ENCODE assay signal across 8 cellular contexts in genomic region chr1:32933742-32934322, GRCh38. TPM values are rescaled to one million over a fixed set of nuclear protein-coding genes. Genes with fewer than 3 reads are reported as not detected.
DNase-seq lines count a peak whose midpoint lies in the region; ATAC-seq and TF ChIP-seq lines count a peak whose summit lies in the region.
"Had no signal": no experiment of that assay in that cellular context is flagged by ENCODE, and none has a peak within 500 bp of the region (broad histone marks: within the 10 kb centered on the region; RNA-seq: fewer than 3 reads in every experiment).

No MANE protein-coding gene starts in this region.

- intact Hi-C loops in left ventricle myocardium superior (cut with micrococcal nuclease): loop anchor here (10.0 kb wide), 1 partner anchor 121 kb away; no protein-coding TSS in a partner anchor

- DNase-seq in HT1080 (ENCODE audit: low read depth) (peak; percentile 83), left ventricle myocardium superior (no peak), hepatic stellate cell (ENCODE audit: low spot score) (no peak)
- no peak for DNase-seq in activated naive CD4-positive, alpha-beta T cell treated with Interleukin-2 at 50 U/mL for 16 hours

- H3K4me3 ChIP-seq in subcutaneous abdominal adipose tissue (ENCODE audit: low read depth in 1 of 5, low read length in 5 of 5): no peak overlapping the region
- H3K4me3 ChIP-seq: SJSA1 had no signal

- H3K36me3 ChIP-seq in subcutaneous abdominal adipose tissue (ENCODE audit: control insufficient read depth in 5 of 5, insufficient read depth in 5 of 5, low read length in 5 of 5): peaks cover 17 to 27% (median 25%) of the 10 kb centered on the region in 5 donors

- H3K9ac ChIP-seq in subcutaneous abdominal adipose tissue (ENCODE audit: low read length in 5 of 5): no peak overlapping the region

- H3K9me3 ChIP-seq in subcutaneous abdominal adipose tissue (ENCODE audit: control insufficient read depth in 5 of 5, low read length in 5 of 5): no peaks in the 10 kb centered on the region
- H3K9me3 ChIP-seq: SJSA1 had no signal

- TF ChIP-seq CTCF in VCaP (conservative IDR thresholded peaks at IDR 0.05): peak; percentile 53

- H3K27ac ChIP-seq in VCaP (peak overlapping the region; percentile 75), subcutaneous abdominal adipose tissue (ENCODE audit: low read depth, low read length) (peak overlapping the region; percentile 64)
- H3K27ac ChIP-seq: SJSA1 had no signal

- ATAC-seq in left ventricle myocardium superior (peak; percentile 63), esophagus mucosa (no peak)

- H3K27me3 ChIP-seq in subcutaneous abdominal adipose tissue (ENCODE audit: control insufficient read depth in 5 of 5, insufficient read depth in 4 of 5, low read length in 5 of 5): no peaks in the 10 kb centered on the region
- H3K27me3 ChIP-seq: SJSA1 had no signal

- H3K4me1 ChIP-seq in subcutaneous abdominal adipose tissue (ENCODE audit: control insufficient read depth in 5 of 5, insufficient read depth in 5 of 5, low read length in 5 of 5): peaks cover 0 to 14% (median 5%) of the 10 kb centered on the region in 5 donors

RNA-seq across cellular contexts. Expression of gene RNF19B, which starts 30.8 kb away (rescaled TPM):
- total RNA-seq in HT1080 (2014; rRNA removed; shearing (Covaris generic)): 21.2 and 27.0 TPM in 2 replicates
- 34.2 and 37.3 TPM in 2 replicates for polyA plus RNA-seq in HT1080 (2015; cell fraction: cytosol; rRNA removed)
- polyA plus RNA-seq in HT1080 (2015; cell fraction: nucleus; rRNA removed): 17.9 and 22.5 TPM in 2 replicates
- total RNA-seq in left ventricle myocardium superior (13.3 TPM), esophagus mucosa (45.3 TPM)

RNA-seq across cellular contexts. Expression of gene TMEM54, which starts 32.6 kb away (rescaled TPM):
- 43.7 and 47.4 TPM in 2 replicates for total RNA-seq in HT1080 (2014; rRNA removed; shearing (Covaris generic))
- 49.7 and 75.8 TPM in 2 replicates for polyA plus RNA-seq in HT1080 (2015; cell fraction: cytosol; rRNA removed)
- 17.2 and 19.0 TPM in 2 replicates for polyA plus RNA-seq in HT1080 (2015; cell fraction: nucleus; rRNA removed)
- total RNA-seq in left ventricle myocardium superior (6.7 TPM), esophagus mucosa (127 TPM)

RNA-seq across cellular contexts. Expression of gene HPCA, which starts 47.5 kb away (rescaled TPM):
- total RNA-seq in HT1080 (2014; rRNA removed; shearing (Covaris generic)): not detected in 2 replicates
- polyA plus RNA-seq in HT1080 (2015; cell fraction: cytosol; rRNA removed): not detected in 2 replicates
- not detected in 2 replicates for polyA plus RNA-seq in HT1080 (2015; cell fraction: nucleus; rRNA removed)
- total RNA-seq in left ventricle myocardium superior (not detected), esophagus mucosa (not detected)
- total RNA-seq: SJSA1 had no signal
